28 cellular contexts compared by ENCODE assay signal in genomic region chr12:132730353-132730752, GRCh38. TPM values are rescaled to one million over a fixed set of nuclear protein-coding genes. Genes with fewer than 3 reads are reported as not detected.
A peak's percentile ranks its signal among the peaks of the same experiment; 100 is the strongest.
DNase-seq lines count a peak whose midpoint lies in the region; ATAC-seq, FAIRE-seq and TF ChIP-seq lines count a peak whose summit lies in the region.
"Had no signal": no experiment of that assay in that cellular context is flagged by ENCODE, and none has a peak within 500 bp of the region (broad histone marks: within the 10 kb centered on the region; RNA-seq: fewer than 3 reads in every experiment).

No MANE protein-coding gene starts in this region.

- no peaks in the 10 kb centered on the region for H3K4me1 ChIP-seq in kidney (ENCODE audit: control insufficient read depth in 1 of 2, insufficient read depth in 1 of 2, low read depth in 1 of 2, low read length in 2 of 2)
- H3K4me1 ChIP-seq: colonic mucosa, esophagus muscularis mucosa, stomach, tibial nerve had no signal

- POLR2A ChIA-PET in activated B cell treated with CpG ODN at 0.5 μM for 24 hours (lab: Charles Lee): no interaction called here
- POLR2A ChIA-PET in naive thymus-derived CD8-positive, alpha-beta T cell (lab: Charles Lee): no interaction called here

- no peaks in the 10 kb centered on the region for H3K9me3 ChIP-seq in kidney (ENCODE audit: control insufficient read depth in 1 of 2, low read length in 2 of 2)
- H3K9me3 ChIP-seq: colonic mucosa, esophagus muscularis mucosa, ovary, stomach, tibial nerve had no signal

- peaks cover 1% of the 10 kb centered on the region for H3K4me1 Mint-ChIP-seq in T-helper 2 cell treated with Interferon-gamma antibody and Interleukin-4, amounts not matched to agents 5 μg/mL and 100 μg/mL, for 36 hours (ENCODE audit: low read depth)
- H3K4me1 Mint-ChIP-seq in Calu3 (ENCODE audit: low read depth, unreplicated experiment) (no peaks in the 10 kb centered on the region), activated B cell treated with CpG ODN at 0.5 μM for 24 hours (no peaks in the 10 kb centered on the region), HFFc6 (ENCODE audit: low read depth) (peaks cover 6% of the 10 kb centered on the region; the same call in 1 of the 2 replicates)
- H3K4me1 Mint-ChIP-seq in naive thymus-derived CD8-positive, alpha-beta T cell: peaks cover 0 to 10% (median 2%) of the 10 kb centered on the region in 4 donors

- H3K4me3 Mint-ChIP-seq in T-helper 2 cell treated with Interferon-gamma antibody and Interleukin-4, amounts not matched to agents 5 μg/mL and 100 μg/mL, for 36 hours: no peak overlapping the region
- H3K4me3 Mint-ChIP-seq in Calu3 (ENCODE audit: low read depth, unreplicated experiment) (no peak overlapping the region), activated B cell treated with CpG ODN at 0.5 μM for 24 hours (no peak overlapping the region), HFFc6 (no peak overlapping the region)
- no peak overlapping the region for H3K4me3 Mint-ChIP-seq in naive thymus-derived CD8-positive, alpha-beta T cell
- H3K4me3 Mint-ChIP-seq: effector memory CD8-positive, alpha-beta T cell; naive thymus-derived CD4-positive, alpha-beta T cell had no signal

- H3K36me3 Mint-ChIP-seq in T-helper 2 cell treated with Interferon-gamma antibody and Interleukin-4, amounts not matched to agents 5 μg/mL and 100 μg/mL, for 36 hours (ENCODE audit: low read depth): peaks cover 85% of the 10 kb centered on the region
- H3K36me3 Mint-ChIP-seq in Calu3 (ENCODE audit: insufficient read depth, unreplicated experiment) (peaks cover 96% of the 10 kb centered on the region), activated B cell treated with CpG ODN at 0.5 μM for 24 hours (ENCODE audit: low read depth) (peaks cover 93% of the 10 kb centered on the region), HFFc6 (ENCODE audit: low read depth) (peaks cover 78% of the 10 kb centered on the region)
- H3K36me3 Mint-ChIP-seq in naive thymus-derived CD8-positive, alpha-beta T cell: peaks cover 14 to 88% (median 60%) of the 10 kb centered on the region in 3 donors

- CTCF ChIA-PET in Calu3 (lab: Charles Lee): no interaction called here
- CTCF ChIA-PET in activated B cell treated with CpG ODN at 0.5 μM for 24 hours (lab: Charles Lee): no interaction called here

- no peak overlapping the region for H3K9ac ChIP-seq in kidney (ENCODE audit: low read length in 2 of 2)

- no peak overlapping the region for H3K27ac ChIP-seq in kidney (ENCODE audit: low read depth in 2 of 2, low read length in 2 of 2)
- H3K27ac ChIP-seq: colonic mucosa, esophagus muscularis mucosa, hepatocyte, ovary, stomach, tibial nerve had no signal

- ATAC-seq in activated B cell treated with CpG ODN at 0.5 μM for 24 hours (ENCODE audit: low read depth): no peak
- ATAC-seq in naive thymus-derived CD8-positive, alpha-beta T cell: no peak
- ATAC-seq: effector memory CD8-positive, alpha-beta T cell; left lobe of liver; naive thymus-derived CD4-positive, alpha-beta T cell; Right ventricle myocardium inferior had no signal

- peaks cover 47 to 61% of the 10 kb centered on the region in 2 donors for H3K36me3 ChIP-seq in kidney (ENCODE audit: control insufficient read depth in 1 of 2, insufficient read depth in 2 of 2, low read length in 2 of 2)
- H3K36me3 ChIP-seq: ovary had no signal

- intact Hi-C loops in Calu3 (cut with micrococcal nuclease; ENCODE audit: unreplicated experiment) (no loop called here), activated B cell treated with CpG ODN at 0.5 μM for 24 hours (cut with micrococcal nuclease) (no loop called here), kidney (cut with DNase I) (no loop called here)

- H3K27me3 Mint-ChIP-seq in T-helper 2 cell treated with Interferon-gamma antibody and Interleukin-4, amounts not matched to agents 5 μg/mL and 100 μg/mL, for 36 hours (ENCODE audit: low read depth): no peaks in the 10 kb centered on the region
- H3K27me3 Mint-ChIP-seq in Calu3 (ENCODE audit: unreplicated experiment): no peaks in the 10 kb centered on the region
- no peaks in the 10 kb centered on the region for H3K27me3 Mint-ChIP-seq in activated B cell treated with CpG ODN at 0.5 μM for 24 hours
- H3K27me3 Mint-ChIP-seq in HFFc6 (ENCODE audit: insufficient read depth): peaks cover 7% of the 10 kb centered on the region
- no peaks in the 10 kb centered on the region for H3K27me3 Mint-ChIP-seq in naive thymus-derived CD8-positive, alpha-beta T cell
- H3K27me3 Mint-ChIP-seq: CD4-positive, CD25-positive, alpha-beta regulatory T cell; effector memory CD8-positive, alpha-beta T cell; naive thymus-derived CD4-positive, alpha-beta T cell had no signal

- H3K9me3 Mint-ChIP-seq in T-helper 2 cell treated with Interferon-gamma antibody and Interleukin-4, amounts not matched to agents 5 μg/mL and 100 μg/mL, for 36 hours: no peaks in the 10 kb centered on the region
- H3K9me3 Mint-ChIP-seq in Calu3 (ENCODE audit: low read depth, unreplicated experiment): peaks cover 2% of the 10 kb centered on the region
- no peaks in the 10 kb centered on the region for H3K9me3 Mint-ChIP-seq in activated B cell treated with CpG ODN at 0.5 μM for 24 hours
- H3K9me3 Mint-ChIP-seq in HFFc6: no peaks in the 10 kb centered on the region
- peaks cover 0 to 2% (median 0%) of the 10 kb centered on the region in 9 donors for H3K9me3 Mint-ChIP-seq in naive thymus-derived CD8-positive, alpha-beta T cell
- H3K9me3 Mint-ChIP-seq: CD4-positive, CD25-positive, alpha-beta regulatory T cell had no signal

- no TSS peak for BruUV-seq in Calu3 (replicated peaks; lab: Mats Ljungman, UMichigan)

- peak overlapping the region; percentile 38 for H3K27ac Mint-ChIP-seq in T-helper 2 cell treated with Interferon-gamma antibody and Interleukin-4, amounts not matched to agents 5 μg/mL and 100 μg/mL, for 36 hours
- H3K27ac Mint-ChIP-seq in Calu3 (ENCODE audit: unreplicated experiment) (peak overlapping the region; percentile 68), activated B cell treated with CpG ODN at 0.5 μM for 24 hours (peak overlapping the region; percentile 59), HFFc6 (no peak overlapping the region)
- peak overlapping the region in 2 of 10 donors; percentile 36 to 38 for H3K27ac Mint-ChIP-seq in naive thymus-derived CD8-positive, alpha-beta T cell
- H3K27ac Mint-ChIP-seq: CD4-positive, CD25-positive, alpha-beta regulatory T cell had no signal

- no peak overlapping the region for H3K4me3 ChIP-seq in kidney (ENCODE audit: low read length in 2 of 2)
- H3K4me3 ChIP-seq: colonic mucosa, esophagus muscularis mucosa, hepatocyte, ovary, stomach, tibial nerve had no signal

- TF ChIP-seq CTCF in Calu3 (IDR thresholded peaks at IDR 0.05; ENCODE audit: unreplicated experiment): no peak
- TF ChIP-seq CTCF in activated B cell treated with CpG ODN at 0.5 μM for 24 hours (IDR thresholded peaks at IDR 0.05): no peak
- TF ChIP-seq CTCF in kidney (IDR thresholded peaks at IDR 0.05; ENCODE audit: borderline replicate concordance, extremely low read depth, insufficient read depth): no peak
- TF ChIP-seq CTCF in HFFc6 (IDR thresholded peaks at IDR 0.05): no peak

- no peak for DNase-seq in T-helper 2 cell treated with Interferon-gamma antibody and Interleukin-4, amounts not matched to agents 5 μg/mL and 100 μg/mL, for 36 hours (ENCODE audit: low spot score)
- no peak for DNase-seq in T-helper 2 cell
- no peak for DNase-seq in Calu3
- no peak for DNase-seq in activated B cell treated with CpG ODN at 0.5 μM for 24 hours
- peak; percentile 15 for DNase-seq in kidney
- no peak for DNase-seq in HFFc6
- DNase-seq in stimulated activated CD4-positive, alpha-beta T cell treated with anti-CD3 and anti-CD28 coated beads, Interleukin-15, amount 100 ng/mL, for 24 hours: no peak
- DNase-seq in naive thymus-derived CD8-positive, alpha-beta T cell: no peak
- DNase-seq: activated CD4-positive, CD25-positive, alpha-beta regulatory T cell treated with anti-CD3 and anti-CD28 coated beads, Interleukin-2, amount 50 U/mL, for 72 hours; CD4-positive, CD25-positive, alpha-beta regulatory T cell; colonic mucosa; DMS153; effector memory CD8-positive, alpha-beta T cell; IMR-90; naive thymus-derived CD4-positive, alpha-beta T cell; NCI-H1105 treated with DMSO at 0.1 percent for 48 hours; NCI-H2029 treated with DMSO at 0.1 percent for 48 hours; NCI-H226; NCI-H774; ovary; stimulated activated CD4-positive, alpha-beta T cell treated with anti-CD3 and anti-CD28 coated beads, Interleukin-4, amount 100 ng/mL, for 4 hours; stomach had no signal

- no peak for FAIRE-seq in kidney (lab: Jason Lieb, UNC)
- FAIRE-seq: frontal cortex had no signal

RNA-seq across cellular contexts. Expression of gene PGAM5, which starts 19.7 kb away (rescaled TPM):
- total RNA-seq in Calu3 (2022) (100 and 101 TPM in 2 replicates), activated B cell treated with CpG ODN at 0.5 μM for 24 hours (44.0 and 48.7 TPM in 2 replicates), kidney (33.5 TPM)
- 19.4 TPM for polyA plus RNA-seq in kidney (ENCODE audit: insufficient read depth, low read depth, low replicate concordance)
- 10 to 100 TPM; 33.5 to 46.0 (median 39.2) TPM for total RNA-seq in HFFc6 (2021; fragmentation: NEBNext Ultra II Directional; extraction: Animal tissue kit (Norgen Biotek cat#: 25700))
- total RNA-seq in naive thymus-derived CD8-positive, alpha-beta T cell: 10 to 100 TPM; 27.5 to 28.9 TPM
- polyA plus RNA-seq in naive thymus-derived CD8-positive, alpha-beta T cell: 10 to 100 TPM; 20.9 to 30.9 (median 23.8) TPM

RNA-seq across cellular contexts. Expression of gene ANKLE2, which starts 31.3 kb away (rescaled TPM):
- total RNA-seq in Calu3 (2022) (175 and 190 TPM in 2 replicates), activated B cell treated with CpG ODN at 0.5 μM for 24 hours (117 and 136 TPM in 2 replicates), kidney (57.3 TPM)
- 14.6 TPM for polyA plus RNA-seq in kidney (ENCODE audit: insufficient read depth, low read depth, low replicate concordance)
- total RNA-seq in HFFc6 (2021; fragmentation: NEBNext Ultra II Directional; extraction: Animal tissue kit (Norgen Biotek cat#: 25700)): 10 to 100 TPM; 43.7 to 54.6 (median 47.2) TPM
- 100 to 1,000 TPM; 100 to 107 TPM for total RNA-seq in naive thymus-derived CD8-positive, alpha-beta T cell
- polyA plus RNA-seq in naive thymus-derived CD8-positive, alpha-beta T cell: 10 to 100 TPM; 17.8 to 32.1 (median 23.0) TPM

RNA-seq across cellular contexts. Expression of gene PXMP2, which starts 43.0 kb away (rescaled TPM):
- total RNA-seq in Calu3 (2022) (41.9 and 45.0 TPM in 2 replicates), activated B cell treated with CpG ODN at 0.5 μM for 24 hours (5.3 and 7.7 TPM in 2 replicates), kidney (23.4 TPM)
- 90.9 TPM for polyA plus RNA-seq in kidney (ENCODE audit: insufficient read depth, low read depth, low replicate concordance)
- 10 to 100 TPM; 19.8 to 22.6 (median 21.9) TPM for total RNA-seq in HFFc6 (2021; fragmentation: NEBNext Ultra II Directional; extraction: Animal tissue kit (Norgen Biotek cat#: 25700))
- 1 to 10 TPM; 3.8 to 5.0 TPM for total RNA-seq in naive thymus-derived CD8-positive, alpha-beta T cell
- 10 to 100 TPM in 2 of 3 donors, 1 to 10 TPM in 1; 9.9 to 16.4 (median 12.0) TPM for polyA plus RNA-seq in naive thymus-derived CD8-positive, alpha-beta T cell

RNA-seq across cellular contexts. Expression of gene POLE, which starts 43.2 kb away (rescaled TPM):
- total RNA-seq in Calu3 (2022) (179 and 200 TPM in 2 replicates), activated B cell treated with CpG ODN at 0.5 μM for 24 hours (51.1 and 64.3 TPM in 2 replicates), kidney (23.0 TPM)
- 5.3 TPM for polyA plus RNA-seq in kidney (ENCODE audit: insufficient read depth, low read depth, low replicate concordance)
- total RNA-seq in HFFc6 (2021; fragmentation: NEBNext Ultra II Directional; extraction: Animal tissue kit (Norgen Biotek cat#: 25700)): 10 to 100 TPM; 19.4 to 35.5 (median 29.3) TPM
- total RNA-seq in naive thymus-derived CD8-positive, alpha-beta T cell: 10 to 100 TPM; 53.3 to 56.1 TPM
- 1 to 10 TPM; 2.8 to 3.3 (median 2.8) TPM for polyA plus RNA-seq in naive thymus-derived CD8-positive, alpha-beta T cell
